ENCODE assay signal across 8 cellular contexts in the genomic region with DNA sequence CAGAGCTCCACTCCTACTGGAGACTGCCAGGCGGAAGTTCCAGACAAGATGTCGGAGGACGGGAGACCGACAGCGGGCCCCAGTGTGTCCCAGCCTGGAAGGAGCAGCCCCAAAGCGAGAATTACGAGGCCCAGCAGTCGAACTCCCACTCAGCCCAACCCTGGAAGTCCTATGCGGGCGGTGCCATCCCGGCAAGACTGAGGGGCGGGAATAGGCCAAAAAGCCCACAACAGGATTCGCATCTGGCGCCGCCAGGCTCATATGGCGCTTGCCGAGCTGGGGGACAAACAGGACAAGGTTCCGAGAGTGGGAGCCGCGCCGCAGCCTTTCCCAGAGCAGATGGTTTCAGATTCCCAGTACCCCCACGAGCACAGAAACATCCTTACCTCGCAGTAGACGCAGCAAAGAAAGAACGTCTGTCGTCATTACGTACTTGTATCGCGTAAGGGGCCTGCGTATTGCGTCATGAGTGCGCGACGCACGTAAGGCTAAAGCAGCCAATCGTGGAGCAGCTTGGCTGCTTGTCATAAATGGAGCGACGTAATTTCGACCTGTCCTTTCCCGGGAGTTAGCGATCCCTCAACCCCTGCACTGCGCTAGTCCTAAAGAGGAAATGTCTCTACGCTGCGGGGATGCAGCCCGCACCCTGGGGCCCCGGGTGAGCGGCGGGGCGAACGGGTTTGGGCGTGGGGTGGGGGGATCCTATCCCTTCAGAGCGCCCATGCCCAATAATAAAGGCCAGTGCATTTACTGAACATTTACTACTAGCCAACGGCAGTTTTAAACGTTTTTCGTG. TPM values are rescaled to one million over a fixed set of nuclear protein-coding genes. Genes with fewer than 3 reads are reported as not detected.
DNase-seq lines count a peak whose midpoint lies in the region; ATAC-seq and TF ChIP-seq lines count a peak whose summit lies in the region.

A gene (plus strand): TSS at position 552 of the 796 bp plus-strand sequence. CDS start 62 bp downstream, at position 614.
A gene (minus strand): TSS at position 418 of the 796 bp plus-strand sequence. CDS start 483 bp downstream, outside the sequence.

- H3K27me3 ChIP-seq in KMS-11 (ENCODE audit: insufficient read depth, low read depth), result no peaks in the 10 kb centered on the region
- no peaks in the 10 kb centered on the region for H3K27me3 ChIP-seq in Peyer's patch
- H3K27me3 ChIP-seq in esophagus (ENCODE audit: control insufficient read depth in 1 of 2, insufficient read depth in 2 of 2, low read length in 2 of 2), result no peaks in the 10 kb centered on the region
- no peaks in the 10 kb centered on the region for H3K27me3 ChIP-seq in mucosa of stomach (ENCODE audit: control insufficient read depth, insufficient read depth, low read length)

- no peaks in the 10 kb centered on the region for H3K9me3 ChIP-seq in Peyer's patch
- H3K9me3 ChIP-seq in esophagus (ENCODE audit: control insufficient read depth in 2 of 2, insufficient read depth in 1 of 2, low read depth in 1 of 2, low read length in 1 of 2), result no peaks in the 10 kb centered on the region
- H3K9me3 ChIP-seq in mucosa of stomach (ENCODE audit: control insufficient read depth, low read length), result no peaks in the 10 kb centered on the region

- 0% methylated on average over 55 of the region's 55 CpGs for WGBS in esophagus, 2 donors

- TF ChIP-seq CTCF in KMS-11 (conservative IDR thresholded peaks at IDR 0.05; ENCODE audit: low read depth, low read length) (no peak), Peyer's patch (IDR thresholded peaks at IDR 0.05) (no peak)

- H3K9ac ChIP-seq in KMS-11, result peak within 1 kb of the TSS; percentile 97
- H3K9ac ChIP-seq in mucosa of stomach (ENCODE audit: low read length), result peak within 1 kb of the TSS; percentile 96

- peaks cover 32% of the 10 kb centered on the region for H3K79me2 ChIP-seq in KMS-11 (ENCODE audit: insufficient read depth, low read depth)

- TF ChIP-seq POLR2A in Peyer's patch (IDR thresholded peaks at IDR 0.05), result peak; percentile 93 to 96

- DNase-seq in DMS53 treated with DMSO at 0.1 percent for 48 hours (lab: John Stamatoyannopoulos, UW; ENCODE audit: unreplicated experiment) (peak; percentile 96), Peyer's patch (peak; percentile 94 to 98 (median 96))
- peak; percentile 95 to 96 for DNase-seq in activated T-cell treated with anti-CD3 and anti-CD28 coated beads, Interleukin-2, amount 50 U/mL, for 48 hours
- DNase-seq in stimulated activated CD8-positive, alpha-beta memory T cell treated with anti-CD3 and anti-CD28 coated beads, Interleukin-7, amount 100 ng/mL, for 1 hour (ENCODE audit: low read depth in 2 of 2), result peak; percentile 89 to 90

- H3K4me3 ChIP-seq in KMS-11 (IDR thresholded peaks at IDR 0.05; ENCODE audit: insufficient read depth, low read depth, low read length) (no peak within 1 kb of the TSS), Peyer's patch (peak within 1 kb of the TSS; percentile 61 to 93 (median 75)), esophagus (ENCODE audit: low read depth in 1 of 2, low read length in 2 of 2) (peak within 1 kb of the TSS; percentile 80 to 90), mucosa of stomach (ENCODE audit: low read length) (peak within 1 kb of the TSS; percentile 86)

- ATAC-seq in GM21737 (IDR thresholded peaks at IDR 0.05; ENCODE audit: unreplicated experiment), result peak; percentile 83

- H3K4me2 ChIP-seq in KMS-11, result peak within 1 kb of the TSS; percentile 53

- H4K20me1 ChIP-seq in KMS-11 (ENCODE audit: insufficient read depth), result no peaks in the 10 kb centered on the region

- H3K27ac ChIP-seq in KMS-11, result peak within 1 kb of the TSS; percentile 80
- peak within 1 kb of the TSS; percentile 89 to 97 (median 95) for H3K27ac ChIP-seq in Peyer's patch
- peak within 1 kb of the TSS; percentile 95 to 98 for H3K27ac ChIP-seq in esophagus (ENCODE audit: low read depth in 2 of 2, low read length in 1 of 2)

- peak within 1 kb of the TSS; percentile 46 for H2AFZ ChIP-seq in KMS-11 (ENCODE audit: low read depth)

- H3K4me1 ChIP-seq in KMS-11 (ENCODE audit: low read depth, poor library complexity, severe bottlenecking) (peaks cover 22% of the 10 kb centered on the region), Peyer's patch (peaks cover 3 to 14% (median 7%) of the 10 kb centered on the region in 4 donors), esophagus (ENCODE audit: control insufficient read depth in 2 of 2, insufficient read depth in 2 of 2, low read length in 1 of 2) (no peaks in the 10 kb centered on the region), mucosa of stomach (ENCODE audit: control insufficient read depth, insufficient read depth, low read length) (peaks cover 14% of the 10 kb centered on the region)

- peaks cover 9% of the 10 kb centered on the region; the same call in 1 of the 2 replicates for H3K36me3 ChIP-seq in KMS-11 (ENCODE audit: insufficient read depth)
- peaks cover 0 to 54% (median 0%) of the 10 kb centered on the region in 3 donors for H3K36me3 ChIP-seq in Peyer's patch
- H3K36me3 ChIP-seq in esophagus (ENCODE audit: control insufficient read depth in 2 of 2, insufficient read depth in 2 of 2, low read length in 1 of 2), result peaks cover 4 to 11% of the 10 kb centered on the region in 2 donors
- peaks cover 11% of the 10 kb centered on the region for H3K36me3 ChIP-seq in mucosa of stomach (ENCODE audit: control insufficient read depth, insufficient read depth, low read length)

RNA-seq across cellular contexts. Expression of the first gene that starts in this region (rescaled TPM):
- total RNA-seq in Peyer's patch, result 10 to 100 TPM; 11.9 to 27.2 (median 17.0) TPM
- 10 to 100 TPM; 14.2 to 15.2 TPM for polyA plus RNA-seq in esophagus

RNA-seq across cellular contexts. Expression of the second gene that starts in this region (rescaled TPM):
- 1,000 to 10,000 TPM in 2 of 4 donors, 100 to 1,000 TPM in 2; 798 to 2,811 (median 1,122) TPM for total RNA-seq in Peyer's patch
- polyA plus RNA-seq in esophagus, result 1,000 to 10,000 TPM; 1,586 to 1,928 TPM
